1 cellular context compared by ENCODE assay signal in the genomic region with DNA sequence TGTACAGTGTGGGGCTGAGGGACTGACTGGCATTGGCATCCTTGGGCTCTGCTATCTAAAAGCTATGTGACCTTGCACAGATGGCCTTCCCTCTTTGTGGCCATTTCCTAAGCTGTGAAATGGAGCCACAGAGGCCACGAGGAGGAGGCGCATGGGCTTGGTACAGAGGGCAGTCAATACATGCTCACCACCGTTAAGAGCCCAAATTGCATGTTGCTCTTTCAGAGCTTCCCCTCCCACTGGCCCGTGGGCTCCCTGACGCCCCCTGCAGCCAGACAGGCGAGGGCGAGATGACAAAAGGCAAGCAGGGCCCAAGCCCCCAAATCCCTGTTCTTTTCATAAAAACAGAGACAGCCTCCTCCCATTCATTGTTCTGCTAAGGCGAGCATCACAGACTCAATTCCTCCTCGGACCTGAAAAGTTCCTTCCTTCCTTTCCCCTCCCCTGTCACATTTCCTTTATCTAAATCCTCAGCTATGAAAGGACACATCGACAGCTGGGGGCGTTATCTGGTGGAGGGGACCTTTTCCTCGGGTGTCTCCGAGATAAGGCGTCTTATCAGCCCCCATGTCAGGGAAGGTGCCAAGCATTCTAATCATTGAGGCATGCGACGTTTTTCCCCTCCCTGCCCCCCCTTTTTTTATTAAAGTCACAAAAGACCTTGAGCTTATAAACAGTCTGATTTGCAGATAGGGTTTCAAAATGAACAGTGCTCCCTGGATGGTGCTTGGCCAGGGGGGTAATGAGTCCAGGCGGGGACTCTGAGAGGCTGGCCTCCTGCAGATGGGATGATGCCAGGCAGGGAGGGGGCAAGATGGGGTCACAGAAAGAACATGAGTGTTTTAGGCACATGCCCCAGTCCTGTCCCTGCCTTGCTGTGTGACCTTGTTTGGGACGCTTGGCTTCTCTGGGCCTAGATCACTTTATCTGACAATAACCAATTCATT.
TF ChIP-seq lines count a peak whose summit lies in the region.

No MANE protein-coding gene starts in this region.

TF ChIP-seq in GM12878, 131 proteins besides CTCF, POLR2A, EP300 and RAD21 (continued from another document):
- TF ChIP-seq CEBPZ (IDR thresholded peaks at IDR 0.05; ENCODE audit: low read depth, low read length), result no peak
- no peak for TF ChIP-seq YY1 (IDR thresholded peaks at IDR 0.05; ENCODE audit: low read depth, low read length)
- no peak for TF ChIP-seq CEBPB (IDR thresholded peaks at IDR 0.05; ENCODE audit: borderline replicate concordance in 1 of 2, low read depth in 2 of 2, low read length in 2 of 2)
- no peak for TF ChIP-seq ATF7 (IDR thresholded peaks at IDR 0.05; ENCODE audit: low read depth)
- no peak for TF ChIP-seq POU2F2 (IDR thresholded peaks at IDR 0.05; ENCODE audit: borderline replicate concordance, low read depth, low read length)
- TF ChIP-seq KAT2A (conservative IDR thresholded peaks at IDR 0.05; ENCODE audit: control insufficient read depth, low read depth, low read length), result no peak
- no peak for TF ChIP-seq NR2C2 (IDR thresholded peaks at IDR 0.05; ENCODE audit: borderline replicate concordance, control insufficient read depth, insufficient read length, low read depth)
- TF ChIP-seq ETV6 (conservative IDR thresholded peaks at IDR 0.05 in 1 of 2, IDR thresholded peaks at IDR 0.05 in 1 of 2; ENCODE audit: borderline replicate concordance in 1 of 2, low read depth in 1 of 2), result no peak
- TF ChIP-seq DPF2 (IDR thresholded peaks at IDR 0.05), result no peak
- TF ChIP-seq POLR2AphosphoS5 (IDR thresholded peaks at IDR 0.05; ENCODE audit: low read length), result no peak
- no peak for TF ChIP-seq BCL11A (IDR thresholded peaks at IDR 0.05; ENCODE audit: low read depth, low read length)
- no peak for TF ChIP-seq BCLAF1 (IDR thresholded peaks at IDR 0.05)
- no peak for TF ChIP-seq SREBF2 (IDR thresholded peaks at IDR 0.05; ENCODE audit: low read length)
- TF ChIP-seq ASH2L (IDR thresholded peaks at IDR 0.05; ENCODE audit: borderline replicate concordance, low read depth), result no peak
